In genomic region chr22:31346255-31346732, GRCh38 we compare ENCODE assay signal across 8 cellular contexts. TPM values are rescaled to one million over a fixed set of nuclear protein-coding genes. Genes with fewer than 3 reads are reported as not detected.
DNase-seq lines count a peak whose midpoint lies in the region; ATAC-seq and TF ChIP-seq lines count a peak whose summit lies in the region.

A gene with protein sequence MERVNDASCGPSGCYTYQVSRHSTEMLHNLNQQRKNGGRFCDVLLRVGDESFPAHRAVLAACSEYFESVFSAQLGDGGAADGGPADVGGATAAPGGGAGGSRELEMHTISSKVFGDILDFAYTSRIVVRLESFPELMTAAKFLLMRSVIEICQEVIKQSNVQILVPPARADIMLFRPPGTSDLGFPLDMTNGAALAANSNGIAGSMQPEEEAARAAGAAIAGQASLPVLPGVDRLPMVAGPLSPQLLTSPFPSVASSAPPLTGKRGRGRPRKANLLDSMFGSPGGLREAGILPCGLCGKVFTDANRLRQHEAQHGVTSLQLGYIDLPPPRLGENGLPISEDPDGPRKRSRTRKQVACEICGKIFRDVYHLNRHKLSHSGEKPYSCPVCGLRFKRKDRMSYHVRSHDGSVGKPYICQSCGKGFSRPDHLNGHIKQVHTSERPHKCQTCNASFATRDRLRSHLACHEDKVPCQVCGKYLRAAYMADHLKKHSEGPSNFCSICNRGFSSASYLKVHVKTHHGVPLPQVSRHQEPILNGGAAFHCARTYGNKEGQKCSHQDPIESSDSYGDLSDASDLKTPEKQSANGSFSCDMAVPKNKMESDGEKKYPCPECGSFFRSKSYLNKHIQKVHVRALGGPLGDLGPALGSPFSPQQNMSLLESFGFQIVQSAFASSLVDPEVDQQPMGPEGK (minus strand): TSS chr22:31346346. CDS start chr22:31345602, 744 bp downstream.

- POLR2A ChIA-PET in PC-3 (lab: Charles Lee; ENCODE audit: unreplicated experiment) = interaction anchor here (0.6 to 0.7 kb wide), 2 partner anchors 23 to 284 kb away, joined by 3 to 4 read pairs; no protein-coding TSS in a partner anchor

- ATAC-seq in GM18909 (IDR thresholded peaks at IDR 0.05; ENCODE audit: poor library complexity, unreplicated experiment) = peak; percentile 33
- ATAC-seq in PC-3 = peak; percentile 21

- H3K4me3 Mint-ChIP-seq in nephron = peak within 1 kb of the TSS; percentile 90 to 92 (median 91)

- H3K4me1 ChIP-seq in PC-3 (ENCODE audit: insufficient read depth, low read length) (peaks cover 31% of the 10 kb centered on the region), stomach (peaks cover 48 to 62% (median 59%) of the 10 kb centered on the region in 4 donors)

- BruUV-seq in PC-3 (replicated peaks; lab: Mats Ljungman, UMichigan) = no TSS peak

- H3K27ac Mint-ChIP-seq in nephron = peak within 1 kb of the TSS; percentile 96 to 98 (median 98)

- no peaks in the 10 kb centered on the region for H3K27me3 ChIP-seq in PC-3 (ENCODE audit: low read length)
- H3K27me3 ChIP-seq in stomach = no peaks in the 10 kb centered on the region

- peaks cover 48% of the 10 kb centered on the region for H3K79me2 ChIP-seq in PC-3 (ENCODE audit: low read length)

- H3K4me3 ChIP-seq in PC-3 (ENCODE audit: low read length) = peak within 1 kb of the TSS; percentile 82
- peak within 1 kb of the TSS; percentile 71 for H3K4me3 ChIP-seq in fibroblast of the aortic adventitia (ENCODE audit: low read depth, low read length)
- peak within 1 kb of the TSS; percentile 62 to 76 (median 72) for H3K4me3 ChIP-seq in stomach

- peak within 1 kb of the TSS; percentile 63 for H2AFZ ChIP-seq in PC-3 (ENCODE audit: low read length)

- CTCF ChIA-PET in PC-3 (lab: Charles Lee) = no interaction called here

- DNase-seq in AG08395 (ENCODE audit: low spot score) = peak; percentile 69
- peak; percentile 34 for DNase-seq in HS-27A (ENCODE audit: low read depth)
- peak; percentile 70 for DNase-seq in PC-3
- peak; percentile 51 to 66 for DNase-seq in activated T-helper 1 cell treated with anti-CD3 and anti-CD28 coated beads, Interleukin-2, amount 50 U/mL, for 16 hours (ENCODE audit: low read depth in 1 of 2, low spot score in 1 of 2)
- DNase-seq in fibroblast of the aortic adventitia (ENCODE audit: low read depth) = peak; percentile 71
- peak; percentile 68 for DNase-seq in stomach

- intact Hi-C loops in PC-3 (cut with micrococcal nuclease) (loop anchor here (5.0 kb wide), 1 partner anchor 146 kb away; no protein-coding TSS in a partner anchor), stomach (cut with DNase I; ENCODE audit: low total_unique reads) (no loop called here)

- H3K4me1 Mint-ChIP-seq in nephron = peaks cover 49% of the 10 kb centered on the region

- H3K27ac ChIP-seq in PC-3 (ENCODE audit: low read length) (peak within 1 kb of the TSS; percentile 65), stomach (peak within 1 kb of the TSS; percentile 88 to 95 (median 89))

- H3K36me3 ChIP-seq in PC-3 (ENCODE audit: low read depth, low read length) (peaks cover 8% of the 10 kb centered on the region), stomach (peaks cover 0 to 16% (median 13%) of the 10 kb centered on the region in 4 donors)

- 0 to 3% (median 1%) methylated on average over 29 to 41 of the region's 41 CpGs for WGBS in stomach, 5 donors

- no peak for TF ChIP-seq CTCF in PC-3 (conservative IDR thresholded peaks at IDR 0.05; ENCODE audit: low read depth, low read length)
- no peak for TF ChIP-seq CTCF in fibroblast of the aortic adventitia (IDR thresholded peaks at IDR 0.05; ENCODE audit: insufficient read depth, low read length)
- no peak for TF ChIP-seq CTCF in nephron (IDR thresholded peaks at IDR 0.05; ENCODE audit: unreplicated experiment in 3 of 3)
- TF ChIP-seq CTCF in stomach (IDR thresholded peaks at IDR 0.05) = no peak

- H3K9ac ChIP-seq in PC-3 (ENCODE audit: low read length) = peak within 1 kb of the TSS; percentile 79

- no peaks in the 10 kb centered on the region for H3K9me3 Mint-ChIP-seq in nephron

- TF ChIP-seq POLR2A in stomach (IDR thresholded peaks at IDR 0.05) = no peak

- peaks cover 11% of the 10 kb centered on the region for H3K36me3 Mint-ChIP-seq in nephron (ENCODE audit: low read depth)

- H3K4me2 ChIP-seq in PC-3 (ENCODE audit: low read length) = peak within 1 kb of the TSS; percentile 99

- H3K9me3 ChIP-seq in PC-3 (ENCODE audit: low read length) (no peaks in the 10 kb centered on the region), stomach (no peaks in the 10 kb centered on the region)

- no peak for TF ChIP-seq EP300 in stomach (IDR thresholded peaks at IDR 0.05)

- H3K27me3 Mint-ChIP-seq in nephron (ENCODE audit: low read depth) = no peaks in the 10 kb centered on the region

- H3F3A ChIP-seq in PC-3 (ENCODE audit: low read length, unreplicated experiment) = no peaks in the 10 kb centered on the region

- no peaks in the 10 kb centered on the region for H3K9me2 ChIP-seq in PC-3 (replicated peaks; ENCODE audit: low read length)

- H4K20me1 ChIP-seq in PC-3 (ENCODE audit: low read length) = peaks cover 4% of the 10 kb centered on the region; the same call in 1 of the 2 replicates

RNA-seq across cellular contexts. Expression of the gene that starts here (rescaled TPM):
- total RNA-seq in PC-3 (2014; rRNA removed) (31.3 and 40.7 TPM in 2 replicates), fibroblast of the aortic adventitia (ENCODE audit: low replicate concordance) (14.3 and 16.1 TPM in 2 replicates), stomach (10 to 100 TPM in 3 of 5 donors, 1 to 10 TPM in 2; 4.9 to 20.9 (median 14.1) TPM)
- 10 to 100 TPM in 2 of 3 donors, 1 to 10 TPM in 1; 7.8 to 21.1 (median 13.8) TPM for polyA plus RNA-seq in stomach

Comparison
In these comparisons a context has a peak if more than half of its experiments do, and no peak if none do; other contexts are left out.
1. Peak in every context shown above with its lines: DNase-seq, ATAC-seq, H3K4me3 ChIP-seq and H3K27ac ChIP-seq.